In the genomic region with DNA sequence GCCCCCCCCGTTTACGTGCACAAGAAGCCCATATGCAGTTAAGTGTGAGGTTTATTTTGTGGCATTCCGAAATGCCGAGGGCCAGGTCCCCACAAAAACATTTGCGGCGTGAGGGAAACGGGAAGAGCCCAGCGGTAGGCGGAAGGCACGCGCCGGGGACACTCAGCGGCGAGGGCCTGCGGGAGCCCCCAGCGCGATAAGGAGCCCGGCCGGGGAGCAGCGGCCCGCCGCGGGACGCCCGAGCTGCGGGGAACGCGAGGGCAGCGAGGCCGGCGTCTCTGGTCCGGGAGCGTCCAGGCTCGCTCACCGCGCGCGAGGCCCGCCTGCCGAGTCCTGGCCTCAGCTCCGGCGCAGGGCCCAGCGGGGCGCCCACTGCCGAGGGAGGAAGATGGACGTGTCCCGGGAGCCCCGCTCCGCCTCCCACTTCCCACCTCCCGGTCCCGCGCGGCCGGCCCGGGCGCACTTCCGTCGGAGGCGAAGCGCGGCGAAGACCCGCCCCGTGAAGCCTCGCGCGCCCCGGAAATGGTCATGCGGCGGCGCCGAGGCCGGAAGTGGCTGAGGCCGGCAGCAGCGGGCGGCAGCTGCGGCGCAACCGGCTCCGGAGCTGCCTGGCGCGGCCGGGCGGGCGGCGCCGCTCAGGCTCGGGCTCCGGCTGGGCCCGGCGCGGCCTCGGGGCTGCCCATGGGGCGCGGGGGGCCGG, we compare ENCODE assay signal across 1 cellular context.
A peak's percentile ranks its signal among the peaks of the same experiment; 100 is the strongest.
TF ChIP-seq lines count a peak whose summit lies in the region.

A gene with protein sequence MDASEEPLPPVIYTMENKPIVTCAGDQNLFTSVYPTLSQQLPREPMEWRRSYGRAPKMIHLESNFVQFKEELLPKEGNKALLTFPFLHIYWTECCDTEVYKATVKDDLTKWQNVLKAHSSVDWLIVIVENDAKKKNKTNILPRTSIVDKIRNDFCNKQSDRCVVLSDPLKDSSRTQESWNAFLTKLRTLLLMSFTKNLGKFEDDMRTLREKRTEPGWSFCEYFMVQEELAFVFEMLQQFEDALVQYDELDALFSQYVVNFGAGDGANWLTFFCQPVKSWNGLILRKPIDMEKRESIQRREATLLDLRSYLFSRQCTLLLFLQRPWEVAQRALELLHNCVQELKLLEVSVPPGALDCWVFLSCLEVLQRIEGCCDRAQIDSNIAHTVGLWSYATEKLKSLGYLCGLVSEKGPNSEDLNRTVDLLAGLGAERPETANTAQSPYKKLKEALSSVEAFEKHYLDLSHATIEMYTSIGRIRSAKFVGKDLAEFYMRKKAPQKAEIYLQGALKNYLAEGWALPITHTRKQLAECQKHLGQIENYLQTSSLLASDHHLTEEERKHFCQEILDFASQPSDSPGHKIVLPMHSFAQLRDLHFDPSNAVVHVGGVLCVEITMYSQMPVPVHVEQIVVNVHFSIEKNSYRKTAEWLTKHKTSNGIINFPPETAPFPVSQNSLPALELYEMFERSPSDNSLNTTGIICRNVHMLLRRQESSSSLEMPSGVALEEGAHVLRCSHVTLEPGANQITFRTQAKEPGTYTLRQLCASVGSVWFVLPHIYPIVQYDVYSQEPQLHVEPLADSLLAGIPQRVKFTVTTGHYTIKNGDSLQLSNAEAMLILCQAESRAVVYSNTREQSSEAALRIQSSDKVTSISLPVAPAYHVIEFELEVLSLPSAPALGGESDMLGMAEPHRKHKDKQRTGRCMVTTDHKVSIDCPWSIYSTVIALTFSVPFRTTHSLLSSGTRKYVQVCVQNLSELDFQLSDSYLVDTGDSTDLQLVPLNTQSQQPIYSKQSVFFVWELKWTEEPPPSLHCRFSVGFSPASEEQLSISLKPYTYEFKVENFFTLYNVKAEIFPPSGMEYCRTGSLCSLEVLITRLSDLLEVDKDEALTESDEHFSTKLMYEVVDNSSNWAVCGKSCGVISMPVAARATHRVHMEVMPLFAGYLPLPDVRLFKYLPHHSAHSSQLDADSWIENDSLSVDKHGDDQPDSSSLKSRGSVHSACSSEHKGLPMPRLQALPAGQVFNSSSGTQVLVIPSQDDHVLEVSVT (plus strand): TSS at position 536 of the 700 bp plus-strand sequence. CDS start 185 bp downstream, outside the sequence.

TF ChIP-seq in HepG2, 621 proteins besides CTCF, POLR2A, EP300 and RAD21 (continued from another document and continues in another):
- TF ChIP-seq, protein P1, sequence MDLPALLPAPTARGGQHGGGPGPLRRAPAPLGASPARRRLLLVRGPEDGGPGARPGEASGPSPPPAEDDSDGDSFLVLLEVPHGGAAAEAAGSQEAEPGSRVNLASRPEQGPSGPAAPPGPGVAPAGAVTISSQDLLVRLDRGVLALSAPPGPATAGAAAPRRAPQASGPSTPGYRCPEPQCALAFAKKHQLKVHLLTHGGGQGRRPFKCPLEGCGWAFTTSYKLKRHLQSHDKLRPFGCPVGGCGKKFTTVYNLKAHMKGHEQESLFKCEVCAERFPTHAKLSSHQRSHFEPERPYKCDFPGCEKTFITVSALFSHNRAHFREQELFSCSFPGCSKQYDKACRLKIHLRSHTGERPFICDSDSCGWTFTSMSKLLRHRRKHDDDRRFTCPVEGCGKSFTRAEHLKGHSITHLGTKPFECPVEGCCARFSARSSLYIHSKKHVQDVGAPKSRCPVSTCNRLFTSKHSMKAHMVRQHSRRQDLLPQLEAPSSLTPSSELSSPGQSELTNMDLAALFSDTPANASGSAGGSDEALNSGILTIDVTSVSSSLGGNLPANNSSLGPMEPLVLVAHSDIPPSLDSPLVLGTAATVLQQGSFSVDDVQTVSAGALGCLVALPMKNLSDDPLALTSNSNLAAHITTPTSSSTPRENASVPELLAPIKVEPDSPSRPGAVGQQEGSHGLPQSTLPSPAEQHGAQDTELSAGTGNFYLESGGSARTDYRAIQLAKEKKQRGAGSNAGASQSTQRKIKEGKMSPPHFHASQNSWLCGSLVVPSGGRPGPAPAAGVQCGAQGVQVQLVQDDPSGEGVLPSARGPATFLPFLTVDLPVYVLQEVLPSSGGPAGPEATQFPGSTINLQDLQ (CRISPR knock-in tag; IDR thresholded peaks at IDR 0.05) = no peak
- TF ChIP-seq, protein P2, sequence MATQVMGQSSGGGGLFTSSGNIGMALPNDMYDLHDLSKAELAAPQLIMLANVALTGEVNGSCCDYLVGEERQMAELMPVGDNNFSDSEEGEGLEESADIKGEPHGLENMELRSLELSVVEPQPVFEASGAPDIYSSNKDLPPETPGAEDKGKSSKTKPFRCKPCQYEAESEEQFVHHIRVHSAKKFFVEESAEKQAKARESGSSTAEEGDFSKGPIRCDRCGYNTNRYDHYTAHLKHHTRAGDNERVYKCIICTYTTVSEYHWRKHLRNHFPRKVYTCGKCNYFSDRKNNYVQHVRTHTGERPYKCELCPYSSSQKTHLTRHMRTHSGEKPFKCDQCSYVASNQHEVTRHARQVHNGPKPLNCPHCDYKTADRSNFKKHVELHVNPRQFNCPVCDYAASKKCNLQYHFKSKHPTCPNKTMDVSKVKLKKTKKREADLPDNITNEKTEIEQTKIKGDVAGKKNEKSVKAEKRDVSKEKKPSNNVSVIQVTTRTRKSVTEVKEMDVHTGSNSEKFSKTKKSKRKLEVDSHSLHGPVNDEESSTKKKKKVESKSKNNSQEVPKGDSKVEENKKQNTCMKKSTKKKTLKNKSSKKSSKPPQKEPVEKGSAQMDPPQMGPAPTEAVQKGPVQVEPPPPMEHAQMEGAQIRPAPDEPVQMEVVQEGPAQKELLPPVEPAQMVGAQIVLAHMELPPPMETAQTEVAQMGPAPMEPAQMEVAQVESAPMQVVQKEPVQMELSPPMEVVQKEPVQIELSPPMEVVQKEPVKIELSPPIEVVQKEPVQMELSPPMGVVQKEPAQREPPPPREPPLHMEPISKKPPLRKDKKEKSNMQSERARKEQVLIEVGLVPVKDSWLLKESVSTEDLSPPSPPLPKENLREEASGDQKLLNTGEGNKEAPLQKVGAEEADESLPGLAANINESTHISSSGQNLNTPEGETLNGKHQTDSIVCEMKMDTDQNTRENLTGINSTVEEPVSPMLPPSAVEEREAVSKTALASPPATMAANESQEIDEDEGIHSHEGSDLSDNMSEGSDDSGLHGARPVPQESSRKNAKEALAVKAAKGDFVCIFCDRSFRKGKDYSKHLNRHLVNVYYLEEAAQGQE (IDR thresholded peaks at IDR 0.05; ENCODE audit: borderline replicate concordance in 1 of 2, low read depth in 1 of 2, low read length in 2 of 2) = no peak
- TF ChIP-seq, protein P3, sequence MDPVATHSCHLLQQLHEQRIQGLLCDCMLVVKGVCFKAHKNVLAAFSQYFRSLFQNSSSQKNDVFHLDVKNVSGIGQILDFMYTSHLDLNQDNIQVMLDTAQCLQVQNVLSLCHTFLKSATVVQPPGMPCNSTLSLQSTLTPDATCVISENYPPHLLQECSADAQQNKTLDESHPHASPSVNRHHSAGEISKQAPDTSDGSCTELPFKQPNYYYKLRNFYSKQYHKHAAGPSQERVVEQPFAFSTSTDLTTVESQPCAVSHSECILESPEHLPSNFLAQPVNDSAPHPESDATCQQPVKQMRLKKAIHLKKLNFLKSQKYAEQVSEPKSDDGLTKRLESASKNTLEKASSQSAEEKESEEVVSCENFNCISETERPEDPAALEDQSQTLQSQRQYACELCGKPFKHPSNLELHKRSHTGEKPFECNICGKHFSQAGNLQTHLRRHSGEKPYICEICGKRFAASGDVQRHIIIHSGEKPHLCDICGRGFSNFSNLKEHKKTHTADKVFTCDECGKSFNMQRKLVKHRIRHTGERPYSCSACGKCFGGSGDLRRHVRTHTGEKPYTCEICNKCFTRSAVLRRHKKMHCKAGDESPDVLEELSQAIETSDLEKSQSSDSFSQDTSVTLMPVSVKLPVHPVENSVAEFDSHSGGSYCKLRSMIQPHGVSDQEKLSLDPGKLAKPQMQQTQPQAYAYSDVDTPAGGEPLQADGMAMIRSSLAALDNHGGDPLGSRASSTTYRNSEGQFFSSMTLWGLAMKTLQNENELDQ (CRISPR knock-in tag; IDR thresholded peaks at IDR 0.05; ENCODE audit: borderline replicate concordance) = no peak
- TF ChIP-seq NFIB (CRISPR knock-in tag; IDR thresholded peaks at IDR 0.05; ENCODE audit: borderline replicate concordance) (no peak), FOSL2 (CRISPR knock-in tag; IDR thresholded peaks at IDR 0.05) (no peak), ZNF556 (CRISPR knock-in tag; IDR thresholded peaks at IDR 0.05; ENCODE audit: borderline replicate concordance) (no peak), ZNF605 (CRISPR knock-in tag; IDR thresholded peaks at IDR 0.05) (no peak), ZNF230 (CRISPR knock-in tag; IDR thresholded peaks at IDR 0.05) (peak; percentile 2; the same call in 1 of the 2 replicates), MYNN (CRISPR knock-in tag; IDR thresholded peaks at IDR 0.05; ENCODE audit: low read depth) (no peak), ZNF550 (CRISPR knock-in tag; IDR thresholded peaks at IDR 0.05; ENCODE audit: borderline replicate concordance) (no peak), ZNF260 (CRISPR knock-in tag; IDR thresholded peaks at IDR 0.05; ENCODE audit: borderline replicate concordance, low read depth) (no peak), NFYB (CRISPR knock-in tag; IDR thresholded peaks at IDR 0.05) (no peak; the same call in 1 of the 2 replicates), SOX13 (IDR thresholded peaks at IDR 0.05) (no peak), SOX13 (CRISPR knock-in tag; conservative IDR thresholded peaks at IDR 0.05 in 1 of 2, IDR thresholded peaks at IDR 0.05 in 1 of 2) (no peak), KDM2A (CRISPR knock-in tag; IDR thresholded peaks at IDR 0.05; ENCODE audit: borderline replicate concordance, low read depth) (peak; percentile 81), PTBP1 (IDR thresholded peaks at IDR 0.05; ENCODE audit: low read depth, low read length, poor library complexity, severe bottlenecking) (no peak), RBFOX2 (IDR thresholded peaks at IDR 0.05; ENCODE audit: low read depth, low read length) (peak; percentile 91), KAT2B (IDR thresholded peaks at IDR 0.05; ENCODE audit: borderline replicate concordance, low read depth, low read length) (no peak), ZNF484 (CRISPR knock-in tag; IDR thresholded peaks at IDR 0.05; ENCODE audit: borderline replicate concordance, low read depth) (no peak), ZNF569 (CRISPR knock-in tag; IDR thresholded peaks at IDR 0.05; ENCODE audit: borderline replicate concordance) (no peak), SMAD9 (CRISPR knock-in tag; IDR thresholded peaks at IDR 0.05) (no peak), KDM3A (CRISPR knock-in tag; IDR thresholded peaks at IDR 0.05; ENCODE audit: low read depth) (no peak; the same call in 1 of the 2 replicates), SOX6 (IDR thresholded peaks at IDR 0.05) (no peak), SOX6 (CRISPR knock-in tag; IDR thresholded peaks at IDR 0.05) (no peak), MEF2D (CRISPR knock-in tag; IDR thresholded peaks at IDR 0.05) (no peak), DNMT1 (CRISPR knock-in tag; IDR thresholded peaks at IDR 0.05) (no peak), SAFB2 (CRISPR knock-in tag; IDR thresholded peaks at IDR 0.05; ENCODE audit: borderline replicate concordance, low read depth) (no peak; the same call in 1 of the 2 replicates)
- TF ChIP-seq, protein P4, sequence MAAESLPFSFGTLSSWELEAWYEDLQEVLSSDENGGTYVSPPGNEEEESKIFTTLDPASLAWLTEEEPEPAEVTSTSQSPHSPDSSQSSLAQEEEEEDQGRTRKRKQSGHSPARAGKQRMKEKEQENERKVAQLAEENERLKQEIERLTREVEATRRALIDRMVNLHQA (CRISPR knock-in tag; IDR thresholded peaks at IDR 0.05) = no peak
- TF ChIP-seq, protein P5, sequence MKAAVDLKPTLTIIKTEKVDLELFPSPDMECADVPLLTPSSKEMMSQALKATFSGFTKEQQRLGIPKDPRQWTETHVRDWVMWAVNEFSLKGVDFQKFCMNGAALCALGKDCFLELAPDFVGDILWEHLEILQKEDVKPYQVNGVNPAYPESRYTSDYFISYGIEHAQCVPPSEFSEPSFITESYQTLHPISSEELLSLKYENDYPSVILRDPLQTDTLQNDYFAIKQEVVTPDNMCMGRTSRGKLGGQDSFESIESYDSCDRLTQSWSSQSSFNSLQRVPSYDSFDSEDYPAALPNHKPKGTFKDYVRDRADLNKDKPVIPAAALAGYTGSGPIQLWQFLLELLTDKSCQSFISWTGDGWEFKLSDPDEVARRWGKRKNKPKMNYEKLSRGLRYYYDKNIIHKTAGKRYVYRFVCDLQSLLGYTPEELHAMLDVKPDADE (CRISPR knock-in tag; IDR thresholded peaks at IDR 0.05) = no peak
- TF ChIP-seq, protein P6, sequence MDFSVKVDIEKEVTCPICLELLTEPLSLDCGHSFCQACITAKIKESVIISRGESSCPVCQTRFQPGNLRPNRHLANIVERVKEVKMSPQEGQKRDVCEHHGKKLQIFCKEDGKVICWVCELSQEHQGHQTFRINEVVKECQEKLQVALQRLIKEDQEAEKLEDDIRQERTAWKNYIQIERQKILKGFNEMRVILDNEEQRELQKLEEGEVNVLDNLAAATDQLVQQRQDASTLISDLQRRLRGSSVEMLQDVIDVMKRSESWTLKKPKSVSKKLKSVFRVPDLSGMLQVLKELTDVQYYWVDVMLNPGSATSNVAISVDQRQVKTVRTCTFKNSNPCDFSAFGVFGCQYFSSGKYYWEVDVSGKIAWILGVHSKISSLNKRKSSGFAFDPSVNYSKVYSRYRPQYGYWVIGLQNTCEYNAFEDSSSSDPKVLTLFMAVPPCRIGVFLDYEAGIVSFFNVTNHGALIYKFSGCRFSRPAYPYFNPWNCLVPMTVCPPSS (IDR thresholded peaks at IDR 0.05) = no peak
- TF ChIP-seq, protein P7, sequence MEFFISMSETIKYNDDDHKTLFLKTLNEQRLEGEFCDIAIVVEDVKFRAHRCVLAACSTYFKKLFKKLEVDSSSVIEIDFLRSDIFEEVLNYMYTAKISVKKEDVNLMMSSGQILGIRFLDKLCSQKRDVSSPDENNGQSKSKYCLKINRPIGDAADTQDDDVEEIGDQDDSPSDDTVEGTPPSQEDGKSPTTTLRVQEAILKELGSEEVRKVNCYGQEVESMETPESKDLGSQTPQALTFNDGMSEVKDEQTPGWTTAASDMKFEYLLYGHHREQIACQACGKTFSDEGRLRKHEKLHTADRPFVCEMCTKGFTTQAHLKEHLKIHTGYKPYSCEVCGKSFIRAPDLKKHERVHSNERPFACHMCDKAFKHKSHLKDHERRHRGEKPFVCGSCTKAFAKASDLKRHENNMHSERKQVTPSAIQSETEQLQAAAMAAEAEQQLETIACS (CRISPR knock-in tag; IDR thresholded peaks at IDR 0.05) = no peak; the same call in 1 of the 2 replicates
- TF ChIP-seq, protein P8, sequence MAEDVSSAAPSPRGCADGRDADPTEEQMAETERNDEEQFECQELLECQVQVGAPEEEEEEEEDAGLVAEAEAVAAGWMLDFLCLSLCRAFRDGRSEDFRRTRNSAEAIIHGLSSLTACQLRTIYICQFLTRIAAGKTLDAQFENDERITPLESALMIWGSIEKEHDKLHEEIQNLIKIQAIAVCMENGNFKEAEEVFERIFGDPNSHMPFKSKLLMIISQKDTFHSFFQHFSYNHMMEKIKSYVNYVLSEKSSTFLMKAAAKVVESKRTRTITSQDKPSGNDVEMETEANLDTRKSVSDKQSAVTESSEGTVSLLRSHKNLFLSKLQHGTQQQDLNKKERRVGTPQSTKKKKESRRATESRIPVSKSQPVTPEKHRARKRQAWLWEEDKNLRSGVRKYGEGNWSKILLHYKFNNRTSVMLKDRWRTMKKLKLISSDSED (CRISPR knock-in tag; IDR thresholded peaks at IDR 0.05) = no peak
- TF ChIP-seq, protein P9, sequence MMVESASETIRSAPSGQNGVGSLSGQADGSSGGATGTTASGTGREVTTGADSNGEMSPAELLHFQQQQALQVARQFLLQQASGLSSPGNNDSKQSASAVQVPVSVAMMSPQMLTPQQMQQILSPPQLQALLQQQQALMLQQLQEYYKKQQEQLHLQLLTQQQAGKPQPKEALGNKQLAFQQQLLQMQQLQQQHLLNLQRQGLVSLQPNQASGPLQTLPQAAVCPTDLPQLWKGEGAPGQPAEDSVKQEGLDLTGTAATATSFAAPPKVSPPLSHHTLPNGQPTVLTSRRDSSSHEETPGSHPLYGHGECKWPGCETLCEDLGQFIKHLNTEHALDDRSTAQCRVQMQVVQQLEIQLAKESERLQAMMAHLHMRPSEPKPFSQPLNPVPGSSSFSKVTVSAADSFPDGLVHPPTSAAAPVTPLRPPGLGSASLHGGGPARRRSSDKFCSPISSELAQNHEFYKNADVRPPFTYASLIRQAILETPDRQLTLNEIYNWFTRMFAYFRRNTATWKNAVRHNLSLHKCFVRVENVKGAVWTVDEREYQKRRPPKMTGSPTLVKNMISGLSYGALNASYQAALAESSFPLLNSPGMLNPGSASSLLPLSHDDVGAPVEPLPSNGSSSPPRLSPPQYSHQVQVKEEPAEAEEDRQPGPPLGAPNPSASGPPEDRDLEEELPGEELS (CRISPR knock-in tag; IDR thresholded peaks at IDR 0.05) = no peak
